Comparison of ENCODE assay signal across 33 cellular contexts in the genomic region with DNA sequence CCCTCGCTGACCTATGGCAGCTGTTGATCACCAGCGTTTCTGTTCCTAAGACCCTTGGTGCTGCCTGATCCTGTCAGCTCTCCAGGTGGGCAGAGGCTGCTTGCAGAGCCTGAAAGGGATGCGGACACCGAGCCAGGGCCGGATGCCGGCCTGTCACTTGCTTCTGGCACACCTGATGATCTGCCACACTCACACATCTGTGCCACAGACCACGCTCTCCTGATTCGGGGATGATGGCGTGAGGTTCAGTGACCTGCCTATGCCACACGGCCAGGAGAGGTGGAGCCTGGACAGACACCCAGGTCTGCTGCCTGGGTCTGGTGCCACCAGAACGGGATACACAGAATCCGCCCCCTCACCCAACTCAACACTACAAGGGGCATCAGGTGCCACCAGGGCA.
"Had no signal": no experiment of that assay in that cellular context is flagged by ENCODE, and none has a peak within 500 bp of the region (broad histone marks: within the 10 kb centered on the region; RNA-seq: fewer than 3 reads in every experiment).

No MANE protein-coding gene starts in this region.

- H3K27me3 ChIP-seq: adrenal gland, ascending aorta, sigmoid colon, tibial artery, upper lobe of right lung had no signal

- H3K36me3 ChIP-seq: adrenal gland, ascending aorta, cardiac muscle cell, gastroesophageal sphincter, sigmoid colon, tibial artery, upper lobe of right lung, WERI-Rb-1 had no signal

- ATAC-seq: activated CD4-positive, CD25-positive, alpha-beta regulatory T cell treated with anti-CD3 and anti-CD28 coated beads, Interleukin-2, amount 50 U/mL, for 24 hours; effector memory CD8-positive, alpha-beta T cell; gastroesophageal sphincter; mucosa of descending colon; stimulated activated memory B cell treated with anti-CD40 and anti-IgM and Interleukin-4, amounts not matched to agents 10 μg/mL and 1 μg/mL and 100 μg/mL, for 72 hours had no signal

- H3K9me3 ChIP-seq: adrenal gland, ascending aorta, gastroesophageal sphincter, mucosa of descending colon, sigmoid colon, tibial artery, upper lobe of right lung had no signal

- DNase-seq: activated CD4-positive, alpha-beta T cell treated with anti-CD3 and anti-CD28 coated beads for 48 hours; activated CD4-positive, alpha-beta T cell treated with anti-CD3 and anti-CD28 coated beads, Interleukin-2, amount 50 U/mL, for 48 hours; activated CD8-positive, alpha-beta memory T cell treated with anti-CD3 and anti-CD28 coated beads for 24 hours; activated CD8-positive, alpha-beta memory T cell treated with anti-CD3 and anti-CD28 coated beads, Interleukin-2, amount 50 U/mL, for 4 hours; activated effector memory CD4-positive, alpha-beta T cell treated with anti-CD3 and anti-CD28 coated beads, Interleukin-2, amount 50 U/mL, for 16 hours; activated naive CD4-positive, alpha-beta T cell treated with anti-CD3 and anti-CD28 coated beads for 36 hours; activated naive CD8-positive, alpha-beta T cell treated with anti-CD3 and anti-CD28 coated beads for 36 hours; activated T-cell treated with anti-CD3 and anti-CD28 coated beads, Interleukin-2, amount 50 U/mL, for 1 hour; adrenal gland; cerebellar nuclear complex; cortex of kidney; effector memory CD8-positive, alpha-beta T cell; erythroblast; head of caudate nucleus; hippocampal formation; sigmoid colon; small intestine; stimulated activated CD4-positive, alpha-beta T cell treated with anti-CD3 and anti-CD28 coated beads, Interleukin-1b, Interleukin-23, amount 100 ng/mL, for 48 hours; stimulated activated CD4-positive, alpha-beta T cell treated with anti-CD3 and anti-CD28 coated beads, Interleukin-4, amount 100 ng/mL, for 4 hours; stimulated activated CD8-positive, alpha-beta memory T cell treated with anti-CD3 and anti-CD28 coated beads, Interleukin-4, amount 100 ng/mL, for 48 hours; stimulated activated naive CD8-positive, alpha-beta T cell treated with anti-CD3 and anti-CD28 coated beads, Interleukin-15, amount 100 ng/mL, for 72 hours; T-helper 9 cell had no signal

- H3K27ac ChIP-seq: adrenal gland, ascending aorta, cardiac muscle cell, gastroesophageal sphincter, sigmoid colon, tibial artery, upper lobe of right lung, WERI-Rb-1 had no signal

- H3K4me3 ChIP-seq: adrenal gland, ascending aorta, cardiac muscle cell, gastroesophageal sphincter, mucosa of descending colon, sigmoid colon, tibial artery, upper lobe of right lung had no signal

- H3K4me1 ChIP-seq: adrenal gland, gastroesophageal sphincter, sigmoid colon, upper lobe of right lung had no signal

- FAIRE-seq: keratinocyte, small intestine, TTC549 had no signal
